In genomic region chr15:28814059-28814458, GRCh38 we compare ENCODE assay signal across 4 cellular contexts. TPM values are rescaled to one million over a fixed set of nuclear protein-coding genes. Genes with fewer than 3 reads are reported as not detected.
"Had no signal": no experiment of that assay in that cellular context is flagged by ENCODE, and none has a peak within 500 bp of the region (broad histone marks: within the 10 kb centered on the region; RNA-seq: fewer than 3 reads in every experiment).

No MANE protein-coding gene starts in this region.

RNA-seq across cellular contexts. Expression of gene GOLGA6L7, which starts 34.4 kb away (rescaled TPM):
- total RNA-seq: HT-29, M059J, Right ventricle myocardium superior, SJSA1 had no signal
